15 cellular contexts compared by ENCODE assay signal in the genomic region with DNA sequence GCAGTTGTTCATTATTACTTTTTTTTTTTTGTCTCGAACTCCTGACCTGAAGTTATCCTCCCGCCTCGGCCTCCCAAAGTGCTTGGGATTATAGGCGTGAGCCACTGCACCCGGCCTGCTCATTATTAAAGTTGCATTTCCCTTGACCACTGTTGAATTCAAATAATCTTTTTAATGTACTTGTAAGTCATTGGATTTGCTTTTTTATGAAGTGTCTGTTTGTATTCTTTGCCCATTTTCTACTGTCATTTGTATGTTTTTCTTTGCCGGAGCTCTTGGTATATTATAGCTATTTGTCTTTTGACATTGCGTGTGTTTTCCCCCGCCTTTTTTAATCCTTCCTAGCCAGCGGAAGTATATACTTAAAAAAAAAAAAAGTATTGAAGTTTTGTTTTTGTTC. TPM values are rescaled to one million over a fixed set of nuclear protein-coding genes. Genes with fewer than 3 reads are reported as not detected.
A peak's percentile ranks its signal among the peaks of the same experiment; 100 is the strongest.
DNase-seq lines count a peak whose midpoint lies in the region; ATAC-seq and TF ChIP-seq lines count a peak whose summit lies in the region.
"Had no signal": no experiment of that assay in that cellular context is flagged by ENCODE, and none has a peak within 500 bp of the region (broad histone marks: within the 10 kb centered on the region; RNA-seq: fewer than 3 reads in every experiment).

No MANE protein-coding gene starts in this region.

- intact Hi-C loops in activated CD4-positive, alpha-beta T cell treated with anti-CD3 and anti-CD28 coated beads, Interleukin-2, amount 10 ng/mL, durations not matched to agents 24 days and 14 days (cut with micrococcal nuclease) = no loop called here
- intact Hi-C loops in activated CD4-positive, alpha-beta T cell treated with anti-CD3 and anti-CD28 coated beads for 36 hours (cut with DNase I, micrococcal nuclease) = no loop called here
- intact Hi-C loops in CD4-positive, alpha-beta T cell (cut with DNase I, micrococcal nuclease) = no loop called here

- no peak for TF ChIP-seq CTCF in CD4-positive, alpha-beta T cell (IDR thresholded peaks at IDR 0.05)
- TF ChIP-seq CTCF in WTC11 (IDR thresholded peaks at IDR 0.05) (no peak), nephron progenitor cell (IDR thresholded peaks at IDR 0.05) (no peak)

- H3K27me3 ChIP-seq in CD4-positive, alpha-beta T cell (ENCODE audit: control insufficient read depth, insufficient read depth, low read length) = no peaks in the 10 kb centered on the region
- H3K27me3 ChIP-seq: BLaER1 had no signal

- DNase-seq in activated CD4-positive, alpha-beta T cell treated with anti-CD3 and anti-CD28 coated beads, Interleukin-2, amount 10 ng/mL, durations not matched to agents 24 days and 14 days = no peak
- DNase-seq in activated CD4-positive, alpha-beta T cell treated with anti-CD3 and anti-CD28 coated beads for 36 hours = no peak
- DNase-seq in CD4-positive, alpha-beta T cell = no peak
- DNase-seq in WTC11 (ENCODE audit: low spot score) = no peak
- DNase-seq in nephron progenitor cell = no peak
- DNase-seq in stimulated activated naive CD8-positive, alpha-beta T cell treated with anti-CD3 and anti-CD28 coated beads, Interleukin-15, amount 100 ng/mL, for 72 hours = no peak
- DNase-seq in stimulated activated CD8-positive, alpha-beta memory T cell treated with anti-CD3 and anti-CD28 coated beads, Interleukin-4, amount 100 ng/mL, for 48 hours = no peak
- DNase-seq in NK-92 treated with Interleukin-12 subunit alpha and Interleukin-12 subunit beta, amount 100 ng/mL, for 24 hours (lab: John Stamatoyannopoulos, UW) = no peak
- DNase-seq: 8988T, Caco-2, GM23248 had no signal

- no peak overlapping the region for H3K27ac ChIP-seq in CD4-positive, alpha-beta T cell (ENCODE audit: low read depth, low read length)
- H3K27ac ChIP-seq: BLaER1, GM23248, HL-60 had no signal

- no peaks in the 10 kb centered on the region for H3K36me3 Mint-ChIP-seq in activated CD4-positive, alpha-beta T cell treated with anti-CD3 and anti-CD28 coated beads, Interleukin-2, amount 10 ng/mL, durations not matched to agents 24 days and 14 days (ENCODE audit: low read depth)
- H3K36me3 Mint-ChIP-seq in activated CD4-positive, alpha-beta T cell treated with anti-CD3 and anti-CD28 coated beads for 36 hours (ENCODE audit: low read depth) = no peaks in the 10 kb centered on the region
- no peaks in the 10 kb centered on the region for H3K36me3 Mint-ChIP-seq in CD4-positive, alpha-beta T cell (ENCODE audit: low read depth)
- H3K36me3 Mint-ChIP-seq in WTC11 (peaks cover 2% of the 10 kb centered on the region; the same call in 1 of the 2 replicates), nephron progenitor cell (ENCODE audit: low read depth) (peaks cover 15% of the 10 kb centered on the region)

- no peak for ATAC-seq in activated CD4-positive, alpha-beta T cell treated with anti-CD3 and anti-CD28 coated beads for 36 hours
- ATAC-seq in CD4-positive, alpha-beta T cell (ENCODE audit: poor library complexity) = peak; percentile 43
- ATAC-seq in WTC11 = no peak
- no peak for ATAC-seq in stimulated activated naive CD8-positive, alpha-beta T cell treated with anti-CD3 and anti-CD28 coated beads, Interleukin-15, amount 100 ng/mL, for 72 hours

- peak overlapping the region; percentile 47 for H3K4me3 Mint-ChIP-seq in activated CD4-positive, alpha-beta T cell treated with anti-CD3 and anti-CD28 coated beads, Interleukin-2, amount 10 ng/mL, durations not matched to agents 24 days and 14 days
- no peak overlapping the region for H3K4me3 Mint-ChIP-seq in activated CD4-positive, alpha-beta T cell treated with anti-CD3 and anti-CD28 coated beads for 36 hours
- H3K4me3 Mint-ChIP-seq in CD4-positive, alpha-beta T cell = no peak overlapping the region
- H3K4me3 Mint-ChIP-seq in WTC11 (no peak overlapping the region), nephron progenitor cell (no peak overlapping the region)
- H3K4me3 Mint-ChIP-seq in stimulated activated naive CD8-positive, alpha-beta T cell treated with anti-CD3 and anti-CD28 coated beads, Interleukin-15, amount 100 ng/mL, for 72 hours = no peak overlapping the region
- H3K4me3 Mint-ChIP-seq: CD14-positive monocyte had no signal

- POLR2A ChIA-PET in activated CD4-positive, alpha-beta T cell treated with anti-CD3 and anti-CD28 coated beads for 36 hours (lab: Charles Lee) = no interaction called here
- POLR2A ChIA-PET in CD4-positive, alpha-beta T cell (lab: Charles Lee) = no interaction called here
- POLR2A ChIA-PET in WTC11 (lab: Charles Lee) = no interaction called here

- H3K9me3 ChIP-seq in CD4-positive, alpha-beta T cell (ENCODE audit: control insufficient read depth, low read length) = no peaks in the 10 kb centered on the region
- H3K9me3 ChIP-seq: BLaER1, Caco-2, HAP-1 had no signal

- H3K27ac Mint-ChIP-seq in activated CD4-positive, alpha-beta T cell treated with anti-CD3 and anti-CD28 coated beads, Interleukin-2, amount 10 ng/mL, durations not matched to agents 24 days and 14 days = peak overlapping the region; percentile 65
- no peak overlapping the region for H3K27ac Mint-ChIP-seq in activated CD4-positive, alpha-beta T cell treated with anti-CD3 and anti-CD28 coated beads for 36 hours
- no peak overlapping the region for H3K27ac Mint-ChIP-seq in CD4-positive, alpha-beta T cell
- H3K27ac Mint-ChIP-seq in WTC11 (peak overlapping the region; percentile 63; the same call in 1 of the 2 replicates), nephron progenitor cell (peak overlapping the region; percentile 11)
- no peak overlapping the region for H3K27ac Mint-ChIP-seq in stimulated activated naive CD8-positive, alpha-beta T cell treated with anti-CD3 and anti-CD28 coated beads, Interleukin-15, amount 100 ng/mL, for 72 hours
- H3K27ac Mint-ChIP-seq: CD14-positive monocyte had no signal

- H3K27me3 Mint-ChIP-seq in activated CD4-positive, alpha-beta T cell treated with anti-CD3 and anti-CD28 coated beads, Interleukin-2, amount 10 ng/mL, durations not matched to agents 24 days and 14 days = peaks cover 2% of the 10 kb centered on the region
- H3K27me3 Mint-ChIP-seq in activated CD4-positive, alpha-beta T cell treated with anti-CD3 and anti-CD28 coated beads for 36 hours = no peaks in the 10 kb centered on the region
- H3K27me3 Mint-ChIP-seq in CD4-positive, alpha-beta T cell = no peaks in the 10 kb centered on the region
- H3K27me3 Mint-ChIP-seq in WTC11 (ENCODE audit: low read depth) (no peaks in the 10 kb centered on the region), nephron progenitor cell (ENCODE audit: low read depth, poor library complexity) (no peaks in the 10 kb centered on the region)
- peaks cover 27% of the 10 kb centered on the region for H3K27me3 Mint-ChIP-seq in stimulated activated naive CD8-positive, alpha-beta T cell treated with anti-CD3 and anti-CD28 coated beads, Interleukin-15, amount 100 ng/mL, for 72 hours

- no peaks in the 10 kb centered on the region for H3K9me3 Mint-ChIP-seq in activated CD4-positive, alpha-beta T cell treated with anti-CD3 and anti-CD28 coated beads, Interleukin-2, amount 10 ng/mL, durations not matched to agents 24 days and 14 days
- no peaks in the 10 kb centered on the region for H3K9me3 Mint-ChIP-seq in activated CD4-positive, alpha-beta T cell treated with anti-CD3 and anti-CD28 coated beads for 36 hours (ENCODE audit: low read depth)
- no peaks in the 10 kb centered on the region for H3K9me3 Mint-ChIP-seq in CD4-positive, alpha-beta T cell
- no peaks in the 10 kb centered on the region for H3K9me3 Mint-ChIP-seq in WTC11
- no peaks in the 10 kb centered on the region for H3K9me3 Mint-ChIP-seq in nephron progenitor cell
- H3K9me3 Mint-ChIP-seq in stimulated activated naive CD8-positive, alpha-beta T cell treated with anti-CD3 and anti-CD28 coated beads, Interleukin-15, amount 100 ng/mL, for 72 hours = no peaks in the 10 kb centered on the region

- H3K4me1 Mint-ChIP-seq in activated CD4-positive, alpha-beta T cell treated with anti-CD3 and anti-CD28 coated beads, Interleukin-2, amount 10 ng/mL, durations not matched to agents 24 days and 14 days = peaks cover 26% of the 10 kb centered on the region
- peaks cover 11% of the 10 kb centered on the region for H3K4me1 Mint-ChIP-seq in activated CD4-positive, alpha-beta T cell treated with anti-CD3 and anti-CD28 coated beads for 36 hours
- peaks cover 26% of the 10 kb centered on the region for H3K4me1 Mint-ChIP-seq in CD4-positive, alpha-beta T cell (ENCODE audit: low read depth)
- H3K4me1 Mint-ChIP-seq in WTC11 = peaks cover 50% of the 10 kb centered on the region
- H3K4me1 Mint-ChIP-seq in nephron progenitor cell = peaks cover 28% of the 10 kb centered on the region
- no peaks in the 10 kb centered on the region for H3K4me1 Mint-ChIP-seq in stimulated activated naive CD8-positive, alpha-beta T cell treated with anti-CD3 and anti-CD28 coated beads, Interleukin-15, amount 100 ng/mL, for 72 hours

- CTCF ChIA-PET in activated CD4-positive, alpha-beta T cell treated with anti-CD3 and anti-CD28 coated beads for 36 hours (lab: Charles Lee) = no interaction called here
- CTCF ChIA-PET in CD4-positive, alpha-beta T cell (lab: Charles Lee) = no interaction called here
- CTCF ChIA-PET in WTC11 (lab: Charles Lee) = no interaction called here

TF ChIP-seq in WTC11, 78 proteins besides CTCF, POLR2A, EP300 and RAD21 (continues in another document):
- TF ChIP-seq, protein P1, sequence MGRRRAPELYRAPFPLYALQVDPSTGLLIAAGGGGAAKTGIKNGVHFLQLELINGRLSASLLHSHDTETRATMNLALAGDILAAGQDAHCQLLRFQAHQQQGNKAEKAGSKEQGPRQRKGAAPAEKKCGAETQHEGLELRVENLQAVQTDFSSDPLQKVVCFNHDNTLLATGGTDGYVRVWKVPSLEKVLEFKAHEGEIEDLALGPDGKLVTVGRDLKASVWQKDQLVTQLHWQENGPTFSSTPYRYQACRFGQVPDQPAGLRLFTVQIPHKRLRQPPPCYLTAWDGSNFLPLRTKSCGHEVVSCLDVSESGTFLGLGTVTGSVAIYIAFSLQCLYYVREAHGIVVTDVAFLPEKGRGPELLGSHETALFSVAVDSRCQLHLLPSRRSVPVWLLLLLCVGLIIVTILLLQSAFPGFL (CRISPR knock-in tag; IDR thresholded peaks at IDR 0.05; ENCODE audit: borderline replicate concordance) = no peak
- TF ChIP-seq, protein P2, sequence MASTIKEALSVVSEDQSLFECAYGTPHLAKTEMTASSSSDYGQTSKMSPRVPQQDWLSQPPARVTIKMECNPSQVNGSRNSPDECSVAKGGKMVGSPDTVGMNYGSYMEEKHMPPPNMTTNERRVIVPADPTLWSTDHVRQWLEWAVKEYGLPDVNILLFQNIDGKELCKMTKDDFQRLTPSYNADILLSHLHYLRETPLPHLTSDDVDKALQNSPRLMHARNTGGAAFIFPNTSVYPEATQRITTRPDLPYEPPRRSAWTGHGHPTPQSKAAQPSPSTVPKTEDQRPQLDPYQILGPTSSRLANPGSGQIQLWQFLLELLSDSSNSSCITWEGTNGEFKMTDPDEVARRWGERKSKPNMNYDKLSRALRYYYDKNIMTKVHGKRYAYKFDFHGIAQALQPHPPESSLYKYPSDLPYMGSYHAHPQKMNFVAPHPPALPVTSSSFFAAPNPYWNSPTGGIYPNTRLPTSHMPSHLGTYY (CRISPR knock-in tag; IDR thresholded peaks at IDR 0.05) = no peak

RNA-seq across cellular contexts. Expression of a gene that starts 22.0 kb away (rescaled TPM):
- 0.07 and 0.19 TPM in 2 replicates for total RNA-seq in activated CD4-positive, alpha-beta T cell treated with anti-CD3 and anti-CD28 coated beads, Interleukin-2, amount 10 ng/mL, durations not matched to agents 24 days and 14 days
- under 1 TPM in 1 of 2 experiments, not detected in 1; 0.05 TPM for total RNA-seq in activated CD4-positive, alpha-beta T cell treated with anti-CD3 and anti-CD28 coated beads for 36 hours
- under 1 TPM; 0.03 to 0.22 TPM for total RNA-seq in CD4-positive, alpha-beta T cell
- total RNA-seq in WTC11 (2021) = not detected in 3 replicates
- total RNA-seq: Caco-2 had no signal

Comparison
In these comparisons a context has a peak if more than half of its experiments do, and no peak if none do; other contexts are left out.
1. H3K27ac Mint-ChIP-seq: peak in activated CD4-positive, alpha-beta T cell treated with anti-CD3 and anti-CD28 coated beads, Interleukin-2, amount 10 ng/mL, durations not matched to agents 24 days and 14 days (single experiment), WTC11 (single experiment) and nephron progenitor cell (single experiment); none in activated CD4-positive, alpha-beta T cell treated with anti-CD3 and anti-CD28 coated beads for 36 hours (single experiment), CD4-positive, alpha-beta T cell (single experiment) and stimulated activated naive CD8-positive, alpha-beta T cell treated with anti-CD3 and anti-CD28 coated beads, Interleukin-15, amount 100 ng/mL, for 72 hours (0 of 2).